Comparison of ENCODE assay signal across 9 cellular contexts in genomic region chr19:2332341-2333026, GRCh38. TPM values are rescaled to one million over a fixed set of nuclear protein-coding genes. Genes with fewer than 3 reads are reported as not detected.
A peak's percentile ranks its signal among the peaks of the same experiment; 100 is the strongest.
DNase-seq lines count a peak whose midpoint lies in the region; ATAC-seq and TF ChIP-seq lines count a peak whose summit lies in the region.
"Had no signal": no experiment of that assay in that cellular context is flagged by ENCODE, and none has a peak within 500 bp of the region (broad histone marks: within the 10 kb centered on the region; RNA-seq: fewer than 3 reads in every experiment).

No MANE protein-coding gene starts in this region.

- no peaks in the 10 kb centered on the region for H3K36me3 ChIP-seq in left ventricle myocardium inferior

- no peak for ATAC-seq in Right ventricle myocardium inferior

- no peak for TF ChIP-seq CTCF in left ventricle myocardium inferior (IDR thresholded peaks at IDR 0.05; ENCODE audit: borderline replicate concordance)

- H3K4me3 ChIP-seq in left ventricle myocardium inferior: no peak overlapping the region
- H3K4me3 ChIP-seq: SK-N-MC had no signal

- DNase-seq in left ventricle myocardium inferior (peak; percentile 38), Right ventricle myocardium inferior (ENCODE audit: missing footprints) (no peak), NCI-H345 treated with DMSO at 0.1 percent for 48 hours (lab: John Stamatoyannopoulos, UW; ENCODE audit: unreplicated experiment) (peak; percentile 72), substantia nigra (lab: John Stamatoyannopoulos, UW) (peak in 14 of 49 donors; percentile 18 to 59 (median 40)), HK-2 (ENCODE audit: unreplicated experiment) (no peak), mesenteric fat pad (ENCODE audit: low spot score) (no peak), kidney tubule cell (ENCODE audit: low spot score) (no peak)

- no peaks in the 10 kb centered on the region for H3K27me3 ChIP-seq in left ventricle myocardium inferior (ENCODE audit: low read depth)

- peaks cover 61% of the 10 kb centered on the region for H3K4me1 ChIP-seq in left ventricle myocardium inferior

- intact Hi-C loops in left ventricle myocardium inferior (cut with micrococcal nuclease): no loop called here
- intact Hi-C loops in Right ventricle myocardium inferior (cut with DNase I): no loop called here

- peak overlapping the region; percentile 64 for H3K27ac ChIP-seq in left ventricle myocardium inferior (replicated peaks)
- H3K27ac ChIP-seq in cingulate gyrus (ENCODE audit: low read depth, low read length): peak overlapping the region; percentile 70
- H3K27ac ChIP-seq in substantia nigra (ENCODE audit: low read depth, low read length, poor library complexity, severe bottlenecking): peak overlapping the region; percentile 97
- H3K27ac ChIP-seq: SK-N-MC had no signal

- no peaks in the 10 kb centered on the region for H3K9me3 ChIP-seq in left ventricle myocardium inferior (replicated peaks)

RNA-seq across cellular contexts. Expression of gene SPPL2B, which starts 4.0 kb away (rescaled TPM):
- total RNA-seq in left ventricle myocardium inferior (26.2 TPM), Right ventricle myocardium inferior (24.9 TPM), mesenteric fat pad (37.8 TPM)

RNA-seq across cellular contexts. Expression of gene LSM7, which starts 4.1 kb away (rescaled TPM):
- total RNA-seq in left ventricle myocardium inferior: 41.1 TPM
- total RNA-seq in Right ventricle myocardium inferior: 46.7 TPM
- total RNA-seq in mesenteric fat pad: 49.6 TPM

RNA-seq across cellular contexts. Expression of gene LINGO3, which starts 24.5 kb away (rescaled TPM):
- total RNA-seq in left ventricle myocardium inferior (not detected), Right ventricle myocardium inferior (not detected), mesenteric fat pad (not detected)

RNA-seq across cellular contexts. Expression of gene TMPRSS9, which starts 27.6 kb away (rescaled TPM):
- total RNA-seq in left ventricle myocardium inferior (not detected), Right ventricle myocardium inferior (not detected), mesenteric fat pad (not detected)

RNA-seq across cellular contexts. Expression of gene PEAK3, which starts 50.5 kb away (rescaled TPM):
- 0.77 TPM for total RNA-seq in left ventricle myocardium inferior
- total RNA-seq in Right ventricle myocardium inferior: 0.68 TPM
- total RNA-seq in mesenteric fat pad: 2.6 TPM

Comparison
In these comparisons a context has a peak if more than half of its experiments do, and no peak if none do; other contexts are left out.
1. DNase-seq: peak in left ventricle myocardium inferior (single experiment) and NCI-H345 treated with DMSO at 0.1 percent for 48 hours (single experiment); none in Right ventricle myocardium inferior (single experiment), HK-2 (single experiment), mesenteric fat pad (single experiment) and kidney tubule cell (single experiment).
2. Peak in every context shown above with its lines, with median percentiles within 50 percentile points of each other: H3K27ac ChIP-seq.